ENCODE assay signal across 8 cellular contexts in genomic region chr17:35368086-35368824, GRCh38.
DNase-seq lines count a peak whose midpoint lies in the region; ATAC-seq and TF ChIP-seq lines count a peak whose summit lies in the region.

No MANE protein-coding gene starts in this region.

- no peaks in the 10 kb centered on the region for H3F3A ChIP-seq in SU-DHL-6 (ENCODE audit: insufficient read depth)

- no peaks in the 10 kb centered on the region for H3K36me3 ChIP-seq in SU-DHL-6 (ENCODE audit: low read length)

- peak overlapping the region; percentile 6 for H3K4me2 ChIP-seq in SU-DHL-6 (ENCODE audit: low read depth, low read length, poor library complexity, severe bottlenecking)

- no peaks in the 10 kb centered on the region for H3K79me2 ChIP-seq in SU-DHL-6 (ENCODE audit: insufficient read depth, low read length)

- H3K4me3 ChIP-seq in SU-DHL-6 (ENCODE audit: insufficient read depth, low read length, poor library complexity, severe bottlenecking), result no peak overlapping the region

- no peak overlapping the region for H3K27ac ChIP-seq in SU-DHL-6 (ENCODE audit: low read depth, low read length)

- no peaks in the 10 kb centered on the region for H3K27me3 ChIP-seq in SU-DHL-6 (ENCODE audit: low read length)

- no peaks in the 10 kb centered on the region for H3K9me2 ChIP-seq in SU-DHL-6 (replicated peaks; ENCODE audit: insufficient read depth, low read length)

- no peak overlapping the region for H3K9ac ChIP-seq in SU-DHL-6 (ENCODE audit: low read length)

- peaks cover 3% of the 10 kb centered on the region; the same call in 1 of the 2 replicates for H3K9me3 ChIP-seq in SU-DHL-6 (ENCODE audit: insufficient read depth, low read length)

- peak in 8 of 14 donors; percentile 5 to 32 (median 18) for DNase-seq in C1 segment of cervical spinal cord (lab: John Stamatoyannopoulos, UW)
- peak; percentile 91 for DNase-seq in medulla oblongata (ENCODE audit: extremely low spot score)
- no peak for DNase-seq in middle frontal gyrus (ENCODE audit: extremely low spot score, low spot score)
- DNase-seq in NCI-H1048 (lab: John Stamatoyannopoulos, UW), result no peak
- no peak for DNase-seq in DMS79 (lab: John Stamatoyannopoulos, UW)

- H2AFZ ChIP-seq in SU-DHL-6 (ENCODE audit: low read depth, low read length, severe bottlenecking), result peak overlapping the region; percentile 52

- TF ChIP-seq CTCF in SU-DHL-6 (IDR thresholded peaks at IDR 0.05; ENCODE audit: insufficient read depth, low read length, poor library complexity, severe bottlenecking), result no peak

- no peaks in the 10 kb centered on the region for H4K20me1 ChIP-seq in SU-DHL-6 (ENCODE audit: low read depth, low read length)

- ATAC-seq in GM19035 (IDR thresholded peaks at IDR 0.05; ENCODE audit: unreplicated experiment) (peak; percentile 97), HG03066 (IDR thresholded peaks at IDR 0.05; ENCODE audit: low read depth, unreplicated experiment) (peak; percentile 98)

Comparison
In these comparisons a context has a peak if more than half of its experiments do, and no peak if none do; other contexts are left out.
1. DNase-seq: peak in C1 segment of cervical spinal cord (8 of 14) and medulla oblongata (single experiment); none in middle frontal gyrus (single experiment), NCI-H1048 (single experiment) and DMS79 (single experiment).